Comparison of ENCODE assay signal across 9 cellular contexts in the genomic region with DNA sequence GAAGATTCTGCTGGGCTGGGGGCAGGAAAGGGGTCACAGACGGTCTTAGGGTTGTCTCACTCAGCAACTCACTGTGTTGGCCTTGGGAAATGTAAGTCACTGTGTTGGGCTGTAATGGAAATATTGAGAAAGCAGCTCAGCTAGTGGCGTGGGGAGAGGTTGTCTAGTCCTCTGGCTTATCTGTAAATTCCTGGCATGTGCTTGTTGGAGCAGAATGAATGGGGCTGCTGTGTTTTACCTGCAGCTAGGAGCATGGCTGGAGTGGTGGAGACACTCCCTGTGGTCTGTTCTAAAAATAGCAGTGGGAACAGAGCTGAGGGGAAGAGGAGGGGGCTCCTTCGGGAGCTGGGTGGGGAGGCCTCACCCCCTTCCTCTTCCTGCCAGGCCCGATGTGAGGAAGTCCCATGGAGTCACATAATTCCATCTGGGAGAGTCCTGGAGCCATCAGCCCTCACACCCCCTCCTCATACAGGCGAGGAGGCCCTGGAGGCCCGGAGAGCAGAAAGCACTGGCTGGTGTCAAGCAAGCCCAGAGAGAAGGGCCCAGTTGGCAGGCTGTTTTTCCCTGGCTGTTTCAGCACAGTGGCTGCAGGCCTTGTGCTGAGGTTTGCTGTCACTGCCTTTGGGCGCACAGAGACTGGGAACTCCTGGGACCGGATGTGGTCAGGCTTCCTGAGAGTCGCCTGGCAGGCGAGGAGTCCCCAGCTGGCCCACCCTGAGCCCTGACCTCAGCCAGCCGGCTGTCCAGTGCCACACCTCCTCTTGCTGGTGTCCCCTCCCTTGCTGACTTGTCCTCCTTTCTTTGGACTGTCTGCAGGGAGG.
DNase-seq lines count a peak whose midpoint lies in the region; ATAC-seq and TF ChIP-seq lines count a peak whose summit lies in the region.
"Had no signal": no experiment of that assay in that cellular context is flagged by ENCODE, and none has a peak within 500 bp of the region (broad histone marks: within the 10 kb centered on the region; RNA-seq: fewer than 3 reads in every experiment).

No MANE protein-coding gene starts in this region.

- H3K27ac Mint-ChIP-seq in HFFc6: peak overlapping the region; percentile 6; the same call in 1 of the 2 replicates
- H3K27ac Mint-ChIP-seq in WTC11: peak overlapping the region; percentile 44
- H3K27ac Mint-ChIP-seq in naive thymus-derived CD8-positive, alpha-beta T cell: peak overlapping the region; percentile 78 to 92 (median 84)
- H3K27ac Mint-ChIP-seq: memory B cell had no signal

- peaks cover 15 to 23% (median 19%) of the 10 kb centered on the region in 4 donors for H3K4me1 ChIP-seq in transverse colon

- H3K27me3 ChIP-seq in transverse colon: no peaks in the 10 kb centered on the region

- H3K36me3 ChIP-seq in transverse colon: no peaks in the 10 kb centered on the region

- peak; percentile 81 for ATAC-seq in WTC11
- ATAC-seq in naive thymus-derived CD8-positive, alpha-beta T cell: peak in 1 of 2 donors; percentile 47
- ATAC-seq in HG02840 (IDR thresholded peaks at IDR 0.05; ENCODE audit: low FRiP score, unreplicated experiment): no peak
- ATAC-seq in HG02763 (IDR thresholded peaks at IDR 0.05; ENCODE audit: unreplicated experiment): no peak
- ATAC-seq in HG02884 (IDR thresholded peaks at IDR 0.05; ENCODE audit: unreplicated experiment): no peak

- POLR2A ChIA-PET in WTC11 (lab: Charles Lee): no interaction called here
- POLR2A ChIA-PET in naive thymus-derived CD8-positive, alpha-beta T cell (lab: Charles Lee): interaction anchor here (1.1 to 1.7 kb wide), 4 partner anchors 8 to 32 kb away, joined by 3 to 4 read pairs (median 3); no protein-coding TSS in a partner anchor

- DNase-seq in HFFc6 (no peak), WTC11 (ENCODE audit: low spot score) (no peak), erythroblast (lab: John Stamatoyannopoulos, UW) (peak; percentile 59 to 70), transverse colon (peak; percentile 61)
- DNase-seq in naive thymus-derived CD8-positive, alpha-beta T cell: no peak

- H3K36me3 Mint-ChIP-seq in HFFc6 (ENCODE audit: low read depth): no peaks in the 10 kb centered on the region
- H3K36me3 Mint-ChIP-seq in WTC11: no peaks in the 10 kb centered on the region
- peaks cover 0 to 29% (median 11%) of the 10 kb centered on the region in 3 donors for H3K36me3 Mint-ChIP-seq in naive thymus-derived CD8-positive, alpha-beta T cell
- H3K36me3 Mint-ChIP-seq: memory B cell had no signal

- TF ChIP-seq CTCF in HFFc6 (IDR thresholded peaks at IDR 0.05) (no peak), WTC11 (IDR thresholded peaks at IDR 0.05) (no peak), transverse colon (IDR thresholded peaks at IDR 0.05) (no peak)

- CTCF ChIA-PET in WTC11 (lab: Charles Lee): interaction anchor here (0.9 to 1.8 kb wide), 4 partner anchors 10 to 147 kb away, joined by 3 to 5 read pairs (median 3); a partner anchor contains a TSS

- H3K4me3 ChIP-seq in transverse colon: no peak overlapping the region

- peak; percentile 59 for TF ChIP-seq POLR2A in erythroblast (IDR thresholded peaks at IDR 0.05; ENCODE audit: low read length)
- TF ChIP-seq POLR2A in transverse colon (IDR thresholded peaks at IDR 0.05): no peak

- H3K4me3 Mint-ChIP-seq in HFFc6: no peak overlapping the region
- H3K4me3 Mint-ChIP-seq in WTC11: no peak overlapping the region
- peak overlapping the region in 8 of 10 donors; percentile 16 to 56 (median 45) for H3K4me3 Mint-ChIP-seq in naive thymus-derived CD8-positive, alpha-beta T cell
- H3K4me3 Mint-ChIP-seq: memory B cell had no signal

- no peaks in the 10 kb centered on the region for H3K9me3 ChIP-seq in transverse colon

- H3K9me3 Mint-ChIP-seq in HFFc6: no peaks in the 10 kb centered on the region
- no peaks in the 10 kb centered on the region for H3K9me3 Mint-ChIP-seq in WTC11
- H3K9me3 Mint-ChIP-seq in naive thymus-derived CD8-positive, alpha-beta T cell: no peaks in the 10 kb centered on the region
- H3K9me3 Mint-ChIP-seq: memory B cell had no signal

- TF ChIP-seq EP300 in transverse colon (IDR thresholded peaks at IDR 0.05; ENCODE audit: low read depth): no peak

- 34 to 40% methylated on average over 1 to 10 of the region's 11 CpGs for WGBS in transverse colon (ENCODE audit: low coverage in 1 of 2), 2 donors

- intact Hi-C loops in transverse colon (cut with DNase I; ENCODE audit: low total_unique reads): no loop called here

- peak overlapping the region; percentile 46 to 73 (median 64) for H3K27ac ChIP-seq in transverse colon

- H3K4me1 Mint-ChIP-seq in HFFc6 (ENCODE audit: low read depth) (peaks cover 7% of the 10 kb centered on the region; the same call in 1 of the 2 replicates), WTC11 (peaks cover 14% of the 10 kb centered on the region)
- H3K4me1 Mint-ChIP-seq in naive thymus-derived CD8-positive, alpha-beta T cell: peaks cover 30 to 59% (median 52%) of the 10 kb centered on the region in 4 donors

- in situ Hi-C loops in transverse colon (cut with MboI; ENCODE audit: low pct_ligation_motif_present in 1 of 4, low pct_unique_long_range_greater_than_20kb in 1 of 4, low sequenced_read_pairs in 3 of 4): no loop called here

- peaks cover 14% of the 10 kb centered on the region for H3K27me3 Mint-ChIP-seq in HFFc6 (ENCODE audit: insufficient read depth)
- no peaks in the 10 kb centered on the region for H3K27me3 Mint-ChIP-seq in WTC11 (ENCODE audit: low read depth)
- no peaks in the 10 kb centered on the region for H3K27me3 Mint-ChIP-seq in naive thymus-derived CD8-positive, alpha-beta T cell
- H3K27me3 Mint-ChIP-seq: memory B cell had no signal

TF ChIP-seq in WTC11, 78 proteins besides CTCF, POLR2A, EP300 and RAD21:
- TF ChIP-seq ZBTB21 (CRISPR knock-in tag; IDR thresholded peaks at IDR 0.05; ENCODE audit: borderline replicate concordance) (no peak), RELA (CRISPR knock-in tag; IDR thresholded peaks at IDR 0.05; ENCODE audit: borderline replicate concordance) (no peak), MXD4 (CRISPR knock-in tag; IDR thresholded peaks at IDR 0.05; ENCODE audit: borderline replicate concordance) (no peak)
- TF ChIP-seq, protein P1, sequence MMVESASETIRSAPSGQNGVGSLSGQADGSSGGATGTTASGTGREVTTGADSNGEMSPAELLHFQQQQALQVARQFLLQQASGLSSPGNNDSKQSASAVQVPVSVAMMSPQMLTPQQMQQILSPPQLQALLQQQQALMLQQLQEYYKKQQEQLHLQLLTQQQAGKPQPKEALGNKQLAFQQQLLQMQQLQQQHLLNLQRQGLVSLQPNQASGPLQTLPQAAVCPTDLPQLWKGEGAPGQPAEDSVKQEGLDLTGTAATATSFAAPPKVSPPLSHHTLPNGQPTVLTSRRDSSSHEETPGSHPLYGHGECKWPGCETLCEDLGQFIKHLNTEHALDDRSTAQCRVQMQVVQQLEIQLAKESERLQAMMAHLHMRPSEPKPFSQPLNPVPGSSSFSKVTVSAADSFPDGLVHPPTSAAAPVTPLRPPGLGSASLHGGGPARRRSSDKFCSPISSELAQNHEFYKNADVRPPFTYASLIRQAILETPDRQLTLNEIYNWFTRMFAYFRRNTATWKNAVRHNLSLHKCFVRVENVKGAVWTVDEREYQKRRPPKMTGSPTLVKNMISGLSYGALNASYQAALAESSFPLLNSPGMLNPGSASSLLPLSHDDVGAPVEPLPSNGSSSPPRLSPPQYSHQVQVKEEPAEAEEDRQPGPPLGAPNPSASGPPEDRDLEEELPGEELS (CRISPR knock-in tag; IDR thresholded peaks at IDR 0.05): no peak

Comparison
In these comparisons a context has a peak if more than half of its experiments do, and no peak if none do; other contexts are left out.
1. DNase-seq: peak in erythroblast (2 of 2) and transverse colon (single experiment); none in HFFc6 (single experiment), WTC11 (single experiment) and naive thymus-derived CD8-positive, alpha-beta T cell (0 of 10).
2. H3K27ac Mint-ChIP-seq: peak in every context shown above with its lines; median percentile 84 in naive thymus-derived CD8-positive, alpha-beta T cell; 44 in WTC11; 6 in HFFc6.
3. H3K4me3 Mint-ChIP-seq: peak in naive thymus-derived CD8-positive, alpha-beta T cell (8 of 10); none in HFFc6 (single experiment) and WTC11 (single experiment).